In the genomic region with DNA sequence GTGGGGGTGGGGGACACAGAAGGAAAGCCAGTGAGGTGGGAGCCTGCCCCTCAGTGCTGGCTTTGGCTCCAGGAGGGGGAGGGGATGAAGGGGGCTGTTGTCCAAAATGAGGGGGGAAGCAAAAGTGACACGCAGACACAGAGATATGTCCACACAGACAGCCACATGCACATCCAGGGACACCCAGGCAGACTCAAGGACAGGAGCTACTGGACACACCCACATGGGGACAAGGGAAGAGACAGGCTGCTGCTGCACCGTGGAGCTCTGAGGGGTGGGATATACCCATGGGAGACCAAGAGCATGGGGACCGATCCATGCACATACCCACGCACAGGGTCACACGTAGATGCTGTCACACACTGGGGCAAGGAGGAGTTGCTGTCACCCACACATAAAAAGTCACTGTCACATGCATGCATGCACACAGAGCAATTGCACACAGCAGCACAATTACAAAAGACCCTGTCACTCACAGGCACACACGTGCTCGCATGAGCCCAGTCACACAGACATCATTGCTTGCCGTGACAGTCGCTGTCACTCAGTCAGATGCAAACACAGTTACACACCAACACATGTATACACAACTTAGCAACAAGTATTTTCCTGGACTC, we compare ENCODE assay signal across 6 cellular contexts.
DNase-seq lines count a peak whose midpoint lies in the region; ATAC-seq lines count a peak whose summit lies in the region.

No MANE protein-coding gene starts in this region.

- H3K9me3 ChIP-seq in HAP-1 (no peaks in the 10 kb centered on the region), mucosa of stomach (ENCODE audit: control insufficient read depth, low read length) (no peaks in the 10 kb centered on the region)

- peak overlapping the region; percentile 86 for H3K9ac ChIP-seq in mucosa of stomach (ENCODE audit: low read length)

- peak overlapping the region; percentile 100 for H3K27ac ChIP-seq in angular gyrus (ENCODE audit: low read depth, low read length)

- DNase-seq in HAP-1 (ENCODE audit: low spot score in 2 of 2), result no peak

- no peaks in the 10 kb centered on the region for H3K36me3 ChIP-seq in HAP-1 (replicated peaks)
- H3K36me3 ChIP-seq in mucosa of stomach (ENCODE audit: control insufficient read depth, insufficient read depth, low read length), result no peaks in the 10 kb centered on the region

- H3K4me1 ChIP-seq in HAP-1, result peaks cover 39% of the 10 kb centered on the region
- peaks cover 61% of the 10 kb centered on the region for H3K4me1 ChIP-seq in mucosa of stomach (ENCODE audit: control insufficient read depth, insufficient read depth, low read length)

- in situ Hi-C loops in HAP-1 (cut with MboI; ENCODE audit: low sequenced_read_pairs), result no loop called here

- ATAC-seq in GM18511 (IDR thresholded peaks at IDR 0.05; ENCODE audit: unreplicated experiment) (no peak), HG02571 (IDR thresholded peaks at IDR 0.05; ENCODE audit: unreplicated experiment) (no peak), GM18502 (IDR thresholded peaks at IDR 0.05; ENCODE audit: poor library complexity, unreplicated experiment) (no peak)

- H3K4me3 ChIP-seq in HAP-1, result peak overlapping the region; percentile 94
- peak overlapping the region; percentile 94 for H3K4me3 ChIP-seq in mucosa of stomach (ENCODE audit: low read length)

- H3K27me3 ChIP-seq in HAP-1 (ENCODE audit: low read depth) (no peaks in the 10 kb centered on the region), mucosa of stomach (ENCODE audit: control insufficient read depth, insufficient read depth, low read length) (no peaks in the 10 kb centered on the region)
